Comparison of ENCODE assay signal across 2 cellular contexts in genomic region chr20:64149809-64150560, GRCh38.
A peak's percentile ranks its signal among the peaks of the same experiment; 100 is the strongest.
TF ChIP-seq lines count a peak whose summit lies in the region.

No MANE protein-coding gene starts in this region.

TF ChIP-seq in WTC11, 78 proteins besides CTCF, POLR2A, EP300 and RAD21:
- TF ChIP-seq ZNF138 (CRISPR knock-in tag; conservative IDR thresholded peaks at IDR 0.05) (no peak), ZNF219 (CRISPR knock-in tag; IDR thresholded peaks at IDR 0.05; ENCODE audit: borderline replicate concordance) (no peak), ELF4 (CRISPR knock-in tag; IDR thresholded peaks at IDR 0.05; ENCODE audit: low read depth) (no peak), NFE2L1 (CRISPR knock-in tag; IDR thresholded peaks at IDR 0.05) (no peak), ZBTB21 (CRISPR knock-in tag; IDR thresholded peaks at IDR 0.05; ENCODE audit: borderline replicate concordance) (no peak), ERG (CRISPR knock-in tag; IDR thresholded peaks at IDR 0.05) (no peak), ARID4B (CRISPR knock-in tag; IDR thresholded peaks at IDR 0.05; ENCODE audit: borderline replicate concordance) (no peak), ZNF317 (CRISPR knock-in tag; IDR thresholded peaks at IDR 0.05; ENCODE audit: borderline replicate concordance, low read depth) (no peak), NR3C1 (CRISPR knock-in tag; conservative IDR thresholded peaks at IDR 0.05; ENCODE audit: low read depth) (no peak), AR (CRISPR knock-in tag; IDR thresholded peaks at IDR 0.05) (no peak), TEAD1 (CRISPR knock-in tag; IDR thresholded peaks at IDR 0.05) (no peak), GRHL2 (CRISPR knock-in tag; IDR thresholded peaks at IDR 0.05; ENCODE audit: insufficient replicate concordance, severe bottlenecking) (no peak), GTF2I (CRISPR knock-in tag; conservative IDR thresholded peaks at IDR 0.05) (no peak)

TF ChIP-seq in HepG2, 621 proteins besides CTCF, POLR2A, EP300 and RAD21:
- no peak for TF ChIP-seq USF2 (IDR thresholded peaks at IDR 0.05; ENCODE audit: low read depth, low read length)
- no peak for TF ChIP-seq USF2 (CRISPR knock-in tag; IDR thresholded peaks at IDR 0.05; ENCODE audit: borderline replicate concordance)
- TF ChIP-seq MXI1 (IDR thresholded peaks at IDR 0.05; ENCODE audit: borderline replicate concordance, low read depth, low read length), result peak; percentile 31; the same call in 1 of the 3 replicates
- 0 out of 2 replicates have a peak, but pooled peaks have one; percentile 37 for TF ChIP-seq ZNF691 (CRISPR knock-in tag; IDR thresholded peaks at IDR 0.05; ENCODE audit: borderline replicate concordance, low read depth)
- 0 out of 2 replicates have a peak, but pooled peaks have one; percentile 61 for TF ChIP-seq ZNF225 (CRISPR knock-in tag; IDR thresholded peaks at IDR 0.05)
- no peak for TF ChIP-seq TEF (CRISPR knock-in tag; IDR thresholded peaks at IDR 0.05)
- TF ChIP-seq MNT (IDR thresholded peaks at IDR 0.05), result peak; percentile 85
- TF ChIP-seq ZNF530 (CRISPR knock-in tag; IDR thresholded peaks at IDR 0.05; ENCODE audit: low read depth), result no peak
- 0 out of 2 replicates have a peak, but pooled peaks have one; percentile 35 for TF ChIP-seq ZBTB4 (CRISPR knock-in tag; IDR thresholded peaks at IDR 0.05; ENCODE audit: borderline replicate concordance)
- TF ChIP-seq ZNF792 (CRISPR knock-in tag; IDR thresholded peaks at IDR 0.05), result no peak
- TF ChIP-seq MTA1 (CRISPR knock-in tag; IDR thresholded peaks at IDR 0.05; ENCODE audit: borderline replicate concordance), result peak; percentile 32; the same call in 1 of the 2 replicates
